In genomic region chr20:61263084-61263695, GRCh38 we compare ENCODE assay signal across 10 cellular contexts. TPM values are rescaled to one million over a fixed set of nuclear protein-coding genes. Genes with fewer than 3 reads are reported as not detected.
DNase-seq lines count a peak whose midpoint lies in the region; ATAC-seq, FAIRE-seq and TF ChIP-seq lines count a peak whose summit lies in the region.
"Had no signal": no experiment of that assay in that cellular context is flagged by ENCODE, and none has a peak within 500 bp of the region (broad histone marks: within the 10 kb centered on the region; RNA-seq: fewer than 3 reads in every experiment).

No MANE protein-coding gene starts in this region.

- POLR2A ChIA-PET in HEK293 (lab: Yijun Ruan, JAX), result interaction anchor here (0.6 kb wide), 1 partner anchor 47 kb away, joined by 5 read pairs; no protein-coding TSS in a partner anchor

- H3K36me3 Mint-ChIP-seq in stimulated activated effector memory CD8-positive, alpha-beta T cell treated with anti-CD3 and anti-CD28 coated beads, Interleukin-12 subunit alpha, Interleukin-12 subunit beta, amount 100 ng/mL, for 72 hours, result no peaks in the 10 kb centered on the region

- no peak for FAIRE-seq in GM12891 (lab: Jason Lieb, UNC)

- no peaks in the 10 kb centered on the region for H3K9me3 Mint-ChIP-seq in stimulated activated effector memory CD8-positive, alpha-beta T cell treated with anti-CD3 and anti-CD28 coated beads, Interleukin-12 subunit alpha, Interleukin-12 subunit beta, amount 100 ng/mL, for 72 hours
- H3K9me3 Mint-ChIP-seq: central memory CD8-positive, alpha-beta T cell had no signal

- no peak for TF ChIP-seq POLR2A in GM12891 (IDR thresholded peaks at IDR 0.05; ENCODE audit: low read depth, low read length)

- in situ Hi-C loops in ACHN (cut with HindIII; ENCODE audit: low pct_ligation_motif_present, low pct_unique_long_range_greater_than_20kb, low sequenced_read_pairs), result no loop called here

- no peak overlapping the region for H3K27ac Mint-ChIP-seq in stimulated activated effector memory CD8-positive, alpha-beta T cell treated with anti-CD3 and anti-CD28 coated beads, Interleukin-12 subunit alpha, Interleukin-12 subunit beta, amount 100 ng/mL, for 72 hours
- H3K27ac Mint-ChIP-seq: stimulated activated naive CD8-positive, alpha-beta T cell treated with anti-CD3 and anti-CD28 coated beads, Interleukin-15, amount 100 ng/mL, for 72 hours had no signal

- peak; percentile 24 for DNase-seq in ACHN
- peak; percentile 23 for DNase-seq in activated T-cell treated with anti-CD3 and anti-CD28 coated beads for 24 hours (ENCODE audit: low read depth)
- peak; percentile 31 for DNase-seq in iPS DF 6.9 (ENCODE audit: low read depth, low spot score)
- peak; percentile 20 to 61 for DNase-seq in stimulated activated effector memory CD8-positive, alpha-beta T cell treated with anti-CD3 and anti-CD28 coated beads, Interleukin-12 subunit alpha, Interleukin-12 subunit beta, amount 100 ng/mL, for 72 hours (ENCODE audit: low spot score in 2 of 2)
- DNase-seq in ureter (ENCODE audit: low spot score), result no peak
- DNase-seq in GM12891 (ENCODE audit: insufficient read length, low spot score), result no peak
- DNase-seq in SHP77 treated with DMSO at 0.1 percent for 48 hours (lab: John Stamatoyannopoulos, UW), result no peak

- H3K4me3 Mint-ChIP-seq in stimulated activated effector memory CD8-positive, alpha-beta T cell treated with anti-CD3 and anti-CD28 coated beads, Interleukin-12 subunit alpha, Interleukin-12 subunit beta, amount 100 ng/mL, for 72 hours, result no peak overlapping the region
- H3K4me3 Mint-ChIP-seq: central memory CD8-positive, alpha-beta T cell; stimulated activated naive CD8-positive, alpha-beta T cell treated with anti-CD3 and anti-CD28 coated beads, Interleukin-15, amount 100 ng/mL, for 72 hours had no signal

- H3K4me1 Mint-ChIP-seq in stimulated activated effector memory CD8-positive, alpha-beta T cell treated with anti-CD3 and anti-CD28 coated beads, Interleukin-12 subunit alpha, Interleukin-12 subunit beta, amount 100 ng/mL, for 72 hours, result no peaks in the 10 kb centered on the region
- H3K4me1 Mint-ChIP-seq: central memory CD8-positive, alpha-beta T cell; stimulated activated naive CD8-positive, alpha-beta T cell treated with anti-CD3 and anti-CD28 coated beads, Interleukin-15, amount 100 ng/mL, for 72 hours had no signal

- H3K4me3 ChIP-seq in HEK293 (ENCODE audit: low read depth, low read length), result no peak overlapping the region
- H3K4me3 ChIP-seq in iPS DF 6.9 (ENCODE audit: low read length), result no peak overlapping the region

- H3K27ac ChIP-seq in HEK293 (ENCODE audit: extremely low read depth, low read depth, low read length) (no peak overlapping the region), iPS DF 6.9 (ENCODE audit: low read length) (no peak overlapping the region)

- ATAC-seq in stimulated activated effector memory CD8-positive, alpha-beta T cell treated with anti-CD3 and anti-CD28 coated beads, Interleukin-12 subunit alpha, Interleukin-12 subunit beta, amount 100 ng/mL, for 72 hours, result no peak
- ATAC-seq: stimulated activated naive CD8-positive, alpha-beta T cell treated with anti-CD3 and anti-CD28 coated beads, Interleukin-15, amount 100 ng/mL, for 72 hours had no signal

- TF ChIP-seq CTCF in HEK293 (tag by site-specific recombination; IDR thresholded peaks at IDR 0.05), result peak; percentile 45; the same call in 1 of the 2 replicates

- peaks cover 0 to 13% of the 10 kb centered on the region in 2 experiments; a peak in 1 of 3 replicates for H3K36me3 ChIP-seq in HEK293 (ENCODE audit: control insufficient read depth in 2 of 2, insufficient read depth in 1 of 2, low read length in 2 of 2)
- H3K36me3 ChIP-seq in iPS DF 6.9 (ENCODE audit: control insufficient read depth, insufficient read depth, low read length), result no peaks in the 10 kb centered on the region

- H3K9me3 ChIP-seq in HEK293 (ENCODE audit: control insufficient read depth, insufficient read depth, low read depth, low read length) (no peaks in the 10 kb centered on the region), iPS DF 6.9 (ENCODE audit: control insufficient read depth, insufficient read depth, low read length) (no peaks in the 10 kb centered on the region)

- CTCF ChIA-PET in HEK293 (lab: Yijun Ruan, JAX), result interaction anchor here (0.5 to 2.5 kb wide), 16 partner anchors 10 to 1239 kb away, joined by 3 to 12 read pairs (median 4); partner anchors contain the start of gene CDH4

- no CpG with 5 or more reads among the region's 10 CpGs for WGBS in iPS DF 6.9 (ENCODE audit: insufficient coverage, insufficient read length)

- H3K4me1 ChIP-seq in HEK293 (ENCODE audit: control insufficient read depth, insufficient read depth, low read length), result no peaks in the 10 kb centered on the region
- no peaks in the 10 kb centered on the region for H3K4me1 ChIP-seq in iPS DF 6.9 (ENCODE audit: control insufficient read depth, insufficient read depth, low read length)

- H3K27me3 ChIP-seq in iPS DF 6.9 (ENCODE audit: control insufficient read depth, insufficient read depth, low read length), result no peaks in the 10 kb centered on the region; the same call in 1 of the 2 replicates

TF ChIP-seq in HEK293, 187 proteins besides CTCF, POLR2A, EP300 and RAD21:
- peak; percentile 17 for TF ChIP-seq ZNF654 (tag by site-specific recombination; IDR thresholded peaks at IDR 0.05; ENCODE audit: low read depth)
- TF ChIP-seq ZSCAN18 (tag by site-specific recombination; IDR thresholded peaks at IDR 0.05), result no peak

TF ChIP-seq in GM12891, 5 proteins besides CTCF, POLR2A, EP300 and RAD21:
- TF ChIP-seq POU2F2 (IDR thresholded peaks at IDR 0.05; ENCODE audit: low read depth, low read length) (no peak), SPI1 (IDR thresholded peaks at IDR 0.05; ENCODE audit: low read depth, low read length) (no peak), POLR2AphosphoS5 (IDR thresholded peaks at IDR 0.05; ENCODE audit: low read depth, low read length) (no peak), TAF1 (IDR thresholded peaks at IDR 0.05; ENCODE audit: low read depth, low read length) (no peak), PAX5 (IDR thresholded peaks at IDR 0.05; ENCODE audit: insufficient read depth, low read length, severe bottlenecking) (no peak)

RNA-seq across cellular contexts. Expression of gene CDH4, which starts 11.1 kb away (rescaled TPM):
- total RNA-seq in ureter, result 0.26 TPM
- polyA plus RNA-seq in GM12891 (2012; ENCODE audit: low read depth, missing spikeins), result 0.01 TPM

Comparison
In these comparisons a context has a peak if more than half of its experiments do, and no peak if none do; other contexts are left out.
1. DNase-seq: peak in ACHN (single experiment), activated T-cell treated with anti-CD3 and anti-CD28 coated beads for 24 hours (single experiment), iPS DF 6.9 (single experiment) and stimulated activated effector memory CD8-positive, alpha-beta T cell treated with anti-CD3 and anti-CD28 coated beads, Interleukin-12 subunit alpha, Interleukin-12 subunit beta, amount 100 ng/mL, for 72 hours (2 of 2); none in ureter (single experiment), GM12891 (single experiment) and SHP77 treated with DMSO at 0.1 percent for 48 hours (single experiment).